ENCODE assay signal across 9 cellular contexts in the genomic region with DNA sequence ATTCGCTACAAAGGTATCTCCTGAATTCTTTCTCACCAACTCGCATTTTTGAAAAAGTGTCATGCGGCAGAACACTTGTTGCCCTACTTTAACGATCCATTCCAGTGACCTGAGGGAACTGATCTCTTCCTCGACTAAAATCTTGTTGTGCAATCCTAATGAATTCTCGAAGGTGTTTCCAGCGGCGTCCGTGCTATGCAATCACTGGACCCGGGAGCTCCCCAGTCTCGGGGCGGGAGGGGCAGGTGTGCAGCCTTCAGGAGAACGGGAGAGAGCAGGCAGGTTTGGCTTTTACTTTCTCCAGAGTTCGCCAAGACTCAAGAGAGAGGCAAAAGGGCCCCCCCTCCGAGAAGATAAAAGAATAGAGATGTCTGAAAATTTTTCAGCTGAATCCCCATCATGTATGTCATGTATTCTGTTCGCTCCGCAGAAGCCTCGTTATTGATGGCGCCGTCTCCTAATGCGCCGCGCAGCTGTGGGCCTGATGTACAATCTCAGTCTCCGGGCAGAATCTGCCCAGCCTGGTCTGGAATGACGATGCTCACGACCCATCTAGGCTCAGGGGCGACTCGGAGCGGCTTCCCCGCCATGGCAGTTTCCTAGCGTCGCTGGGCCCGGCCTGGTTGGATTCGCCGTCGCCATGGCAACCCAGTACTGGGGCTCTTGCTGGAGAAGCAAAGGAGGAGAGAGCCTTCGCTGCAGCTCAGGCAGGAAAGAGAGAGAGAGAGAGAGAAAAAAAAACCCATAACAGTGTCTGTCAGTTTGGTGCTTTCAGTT. TPM values are rescaled to one million over a fixed set of nuclear protein-coding genes. Genes with fewer than 3 reads are reported as not detected.
A peak's percentile ranks its signal among the peaks of the same experiment; 100 is the strongest.
DNase-seq lines count a peak whose midpoint lies in the region; ATAC-seq and TF ChIP-seq lines count a peak whose summit lies in the region.
"Had no signal": no experiment of that assay in that cellular context is flagged by ENCODE, and none has a peak within 500 bp of the region (broad histone marks: within the 10 kb centered on the region; RNA-seq: fewer than 3 reads in every experiment).

No MANE protein-coding gene starts in this region.

- TF ChIP-seq CTCF in HFF-Myc (IDR thresholded peaks at IDR 0.05; ENCODE audit: low read depth, low read length, missing control alignments) (no peak), ascending aorta (IDR thresholded peaks at IDR 0.05) (no peak), sigmoid colon (IDR thresholded peaks at IDR 0.05) (no peak)

- no peak for TF ChIP-seq POLR2A in sigmoid colon (IDR thresholded peaks at IDR 0.05)

- DNase-seq in HFF-Myc (ENCODE audit: extremely low read depth, low read depth) (no peak), ascending aorta (ENCODE audit: low spot score in 2 of 2) (no peak), sigmoid colon (peak; percentile 75)
- DNase-seq in CD8-positive, alpha-beta memory T cell, result no peak
- DNase-seq: effector memory CD8-positive, alpha-beta T cell had no signal

- no peaks in the 10 kb centered on the region for H3K4me1 Mint-ChIP-seq in CD8-positive, alpha-beta memory T cell

- H3K27me3 Mint-ChIP-seq in CD8-positive, alpha-beta memory T cell, result no peaks in the 10 kb centered on the region
- H3K27me3 Mint-ChIP-seq: effector memory CD8-positive, alpha-beta T cell had no signal

- POLR2A ChIA-PET in CD8-positive, alpha-beta memory T cell (lab: Charles Lee), result no interaction called here

- H3K4me1 ChIP-seq in ascending aorta, result no peaks in the 10 kb centered on the region
- H3K4me1 ChIP-seq in iPS-15b (ENCODE audit: control insufficient read depth, insufficient read depth, low read length), result peaks cover 5% of the 10 kb centered on the region
- H3K4me1 ChIP-seq in sigmoid colon, result no peaks in the 10 kb centered on the region
- no peaks in the 10 kb centered on the region for H3K4me1 ChIP-seq in CD8-positive, alpha-beta memory T cell (ENCODE audit: insufficient read depth, low read length)

- no peaks in the 10 kb centered on the region for H3K9me3 ChIP-seq in ascending aorta
- H3K9me3 ChIP-seq in iPS-15b (ENCODE audit: control insufficient read depth, insufficient read depth, low read length), result no peaks in the 10 kb centered on the region
- no peaks in the 10 kb centered on the region for H3K9me3 ChIP-seq in sigmoid colon
- no peaks in the 10 kb centered on the region for H3K9me3 ChIP-seq in CD8-positive, alpha-beta memory T cell (ENCODE audit: low read length)

- no peaks in the 10 kb centered on the region for H3K36me3 ChIP-seq in ascending aorta
- no peaks in the 10 kb centered on the region for H3K36me3 ChIP-seq in iPS-15b (ENCODE audit: control insufficient read depth, insufficient read depth, low read length)
- H3K36me3 ChIP-seq in sigmoid colon, result no peaks in the 10 kb centered on the region
- H3K36me3 ChIP-seq in CD8-positive, alpha-beta memory T cell (ENCODE audit: insufficient read depth, low read length), result no peaks in the 10 kb centered on the region

- H3K4me3 ChIP-seq in HFF-Myc (replicated peaks; ENCODE audit: low read depth, low read length) (0 out of 2 replicates have a peak overlapping the region, but pooled peaks have one; percentile 5), ascending aorta (peak overlapping the region; percentile 35 to 42), iPS-15b (ENCODE audit: low read depth, low read length) (peak overlapping the region; percentile 49), sigmoid colon (peak overlapping the region in 3 of 4 donors; percentile 15 to 27 (median 16))
- no peak overlapping the region for H3K4me3 ChIP-seq in CD8-positive, alpha-beta memory T cell (ENCODE audit: low read length)

- peak overlapping the region in 1 of 8 donors; percentile 29 for H3K27ac Mint-ChIP-seq in CD8-positive, alpha-beta memory T cell
- H3K27ac Mint-ChIP-seq: effector memory CD8-positive, alpha-beta T cell had no signal

- peaks cover 11 to 25% (median 15%) of the 10 kb centered on the region in 3 donors for H3K36me3 Mint-ChIP-seq in CD8-positive, alpha-beta memory T cell

- intact Hi-C loops in ascending aorta (cut with DNase I), result no loop called here
- intact Hi-C loops in sigmoid colon (cut with DNase I), result no loop called here

- H3K27ac ChIP-seq in ascending aorta (no peak overlapping the region), sigmoid colon (no peak overlapping the region)
- H3K27ac ChIP-seq in CD8-positive, alpha-beta memory T cell (ENCODE audit: low read depth, low read length), result no peak overlapping the region

- ATAC-seq in HG02623 (IDR thresholded peaks at IDR 0.05; ENCODE audit: unreplicated experiment) (no peak), HG03432 (IDR thresholded peaks at IDR 0.05; ENCODE audit: unreplicated experiment) (no peak), HG03097 (IDR thresholded peaks at IDR 0.05; ENCODE audit: low FRiP score, unreplicated experiment) (no peak)
- ATAC-seq: effector memory CD8-positive, alpha-beta T cell had no signal

- no peak overlapping the region for H3K9ac ChIP-seq in iPS-15b (ENCODE audit: low read depth, low read length)

- TF ChIP-seq EP300 in sigmoid colon (IDR thresholded peaks at IDR 0.05), result no peak

- WGBS in sigmoid colon, 2 donors, result 80 to 91% methylated on average over 37 of the region's 37 CpGs

- H3K27me3 ChIP-seq in ascending aorta (no peaks in the 10 kb centered on the region), iPS-15b (ENCODE audit: control insufficient read depth, insufficient read depth, low read length) (peaks cover 46% of the 10 kb centered on the region), sigmoid colon (no peaks in the 10 kb centered on the region)
- no peaks in the 10 kb centered on the region for H3K27me3 ChIP-seq in CD8-positive, alpha-beta memory T cell (ENCODE audit: insufficient read depth, low read length, poor library complexity, severe bottlenecking)

- no peak overlapping the region for H3K4me3 Mint-ChIP-seq in CD8-positive, alpha-beta memory T cell
- H3K4me3 Mint-ChIP-seq: effector memory CD8-positive, alpha-beta T cell had no signal

- CTCF ChIA-PET in CD8-positive, alpha-beta memory T cell (lab: Charles Lee), result no interaction called here

- no peaks in the 10 kb centered on the region for H3K9me3 Mint-ChIP-seq in CD8-positive, alpha-beta memory T cell
- H3K9me3 Mint-ChIP-seq: effector memory CD8-positive, alpha-beta T cell had no signal

RNA-seq across cellular contexts. Expression of a gene that starts 38.3 kb away (rescaled TPM):
- total RNA-seq in ascending aorta, result 1.8 TPM
- total RNA-seq in sigmoid colon, result 10 to 100 TPM in 1 of 4 donors, 1 to 10 TPM in 3; 2.0 to 10.2 (median 7.0) TPM
- 1 to 10 TPM; 1.2 to 6.2 (median 4.3) TPM for polyA plus RNA-seq in sigmoid colon
- 1 to 10 TPM; 5.0 to 5.6 TPM for total RNA-seq in CD8-positive, alpha-beta memory T cell
- polyA plus RNA-seq in CD8-positive, alpha-beta memory T cell, result 8.1 TPM
